ENCODE assay signal across 8 cellular contexts in genomic region chr20:64062596-64063388, GRCh38. TPM values are rescaled to one million over a fixed set of nuclear protein-coding genes. Genes with fewer than 3 reads are reported as not detected.
DNase-seq lines count a peak whose midpoint lies in the region; ATAC-seq and TF ChIP-seq lines count a peak whose summit lies in the region.

Gene TCEA2, plus strand, starts transcription at chr20:64063198. Its CDS starts 115 bp downstream, at chr20:64063313.

- H3K4me1 Mint-ChIP-seq in T-helper 17 cell: peaks cover 39% of the 10 kb centered on the region

- H3K36me3 Mint-ChIP-seq in T-helper 17 cell (ENCODE audit: low read depth): no peaks in the 10 kb centered on the region

- H3K4me1 ChIP-seq in psoas muscle (peaks cover 9% of the 10 kb centered on the region), urinary bladder (ENCODE audit: insufficient read depth) (no peaks in the 10 kb centered on the region)

- H3K4me3 ChIP-seq in GM12875 (ENCODE audit: low read depth, low read length): peak within 1 kb of the TSS; percentile 70
- H3K4me3 ChIP-seq in psoas muscle: peak within 1 kb of the TSS; percentile 97
- H3K4me3 ChIP-seq in urinary bladder (ENCODE audit: low read depth, low read length): peak within 1 kb of the TSS; percentile 84

- H3K27me3 ChIP-seq in psoas muscle (ENCODE audit: insufficient read depth in 3 of 3, low read length in 2 of 3): no peaks in the 10 kb centered on the region

- WGBS in psoas muscle, 3 donors: 5 to 12% (median 5%) methylated on average over 41 to 85 of the region's 85 CpGs
- WGBS in urinary bladder: 4% methylated on average over 85 of the region's 85 CpGs

- H3K36me3 ChIP-seq in psoas muscle (ENCODE audit: insufficient read depth in 1 of 2, low read depth in 1 of 2) (no peaks in the 10 kb centered on the region), urinary bladder (ENCODE audit: insufficient read depth) (no peaks in the 10 kb centered on the region)

- peak within 1 kb of the TSS; percentile 83 for H3K27ac Mint-ChIP-seq in T-helper 17 cell

- intact Hi-C loops in left ventricle myocardium superior (cut with micrococcal nuclease) (no loop called here), psoas muscle (cut with DNase I) (no loop called here)

- TF ChIP-seq CTCF in GM12875 (IDR thresholded peaks at IDR 0.05; ENCODE audit: borderline replicate concordance, insufficient read depth, low read depth, low read length) (no peak), psoas muscle (IDR thresholded peaks at IDR 0.05) (no peak)

- peak within 1 kb of the TSS; percentile 80 for H3K27ac ChIP-seq in psoas muscle
- H3K27ac ChIP-seq in urinary bladder (ENCODE audit: low read depth): peak within 1 kb of the TSS; percentile 48

- ATAC-seq in HG02870 (IDR thresholded peaks at IDR 0.05; ENCODE audit: unreplicated experiment): peak; percentile 78
- ATAC-seq in T-helper 17 cell: peak; percentile 92
- ATAC-seq in left ventricle myocardium superior: peak; percentile 95
- peak; percentile 96 to 98 (median 98) for ATAC-seq in psoas muscle

- H3K27me3 Mint-ChIP-seq in T-helper 17 cell: no peaks in the 10 kb centered on the region

- H3K9me3 ChIP-seq in T-helper 17 cell (ENCODE audit: control insufficient read depth, low read length, poor library complexity, severe bottlenecking) (no peaks in the 10 kb centered on the region), psoas muscle (no peaks in the 10 kb centered on the region)

- DNase-seq in NCI-H1694 (lab: John Stamatoyannopoulos, UW) (peak; percentile 83), T-helper 17 cell (peak; percentile 83 to 91 (median 88)), amygdala (lab: John Stamatoyannopoulos, UW) (peak; percentile 44 to 99 (median 94)), left ventricle myocardium superior (peak; percentile 99), psoas muscle (peak; percentile 98)

- peak within 1 kb of the TSS; percentile 91 for H3K4me3 Mint-ChIP-seq in T-helper 17 cell

RNA-seq across cellular contexts. Expression of gene TCEA2, which starts in this region (rescaled TPM):
- 10 to 100 TPM; 20.0 to 21.0 TPM for total RNA-seq in T-helper 17 cell
- 35.6 TPM for total RNA-seq in left ventricle myocardium superior
- 10 to 100 TPM; 30.2 to 43.4 (median 37.6) TPM for total RNA-seq in psoas muscle
- 10 to 100 TPM; 15.1 to 24.9 (median 15.6) TPM for polyA plus RNA-seq in psoas muscle
- total RNA-seq in urinary bladder: 18.2 TPM
- 69.0 TPM for polyA plus RNA-seq in urinary bladder

Comparison
In these comparisons a context has a peak if more than half of its experiments do, and no peak if none do; other contexts are left out.
1. Peak in every context shown above with its lines: DNase-seq, ATAC-seq, H3K4me3 ChIP-seq and H3K27ac ChIP-seq.